11 cellular contexts compared by ENCODE assay signal in the genomic region with DNA sequence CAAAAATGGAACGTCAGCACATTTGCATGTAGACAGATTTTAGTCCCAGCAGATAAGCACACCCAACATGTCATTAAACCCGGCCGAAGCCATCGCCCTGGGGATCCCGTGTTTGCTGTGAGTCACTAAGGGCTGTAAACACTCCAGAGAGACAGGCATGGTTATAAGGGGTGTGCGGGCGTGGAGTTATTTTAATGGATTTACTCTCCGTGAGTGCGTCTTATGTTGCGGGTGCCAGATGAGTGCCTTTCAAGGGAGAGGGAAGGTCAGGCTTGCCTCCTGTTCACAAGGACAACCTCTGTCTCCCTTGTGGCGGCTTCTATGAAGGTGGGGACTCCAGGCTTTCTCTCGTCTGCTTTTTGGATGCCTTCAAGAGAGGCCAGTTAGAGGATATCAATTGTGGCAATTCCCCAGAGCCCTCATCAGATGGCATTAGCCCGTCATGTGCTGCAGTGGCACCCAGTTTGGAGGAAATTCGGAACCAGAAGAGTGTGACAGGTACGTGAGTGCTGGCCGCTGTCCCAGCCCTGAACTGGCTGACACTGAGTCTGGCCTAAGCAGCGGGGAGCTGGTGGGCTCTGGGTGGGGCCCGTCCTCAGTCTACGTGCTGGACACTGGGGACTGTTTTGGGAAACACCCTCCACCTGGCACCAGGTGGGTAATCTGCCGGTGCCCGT.
DNase-seq lines count a peak whose midpoint lies in the region; ATAC-seq and TF ChIP-seq lines count a peak whose summit lies in the region.
"Had no signal": no experiment of that assay in that cellular context is flagged by ENCODE, and none has a peak within 500 bp of the region (broad histone marks: within the 10 kb centered on the region; RNA-seq: fewer than 3 reads in every experiment).

No MANE protein-coding gene starts in this region.

- ATAC-seq in lung (ENCODE audit: insufficient read depth, low FRiP score) (peak; percentile 30), GM18858 (IDR thresholded peaks at IDR 0.05; ENCODE audit: unreplicated experiment) (no peak)
- ATAC-seq: HCT116 had no signal

- H3K36me3 Mint-ChIP-seq in activated naive CD4-positive, alpha-beta T cell treated with anti-CD3 and anti-CD28 coated beads for 36 hours (ENCODE audit: low read depth): no peaks in the 10 kb centered on the region

- peaks cover 0 to 2% of the 10 kb centered on the region in 2 donors for H3K36me3 ChIP-seq in lung (ENCODE audit: control insufficient read depth in 2 of 2, insufficient read depth in 2 of 2, low read length in 2 of 2)
- H3K36me3 ChIP-seq in SJCRH30: no peaks in the 10 kb centered on the region

- H3K9me3 Mint-ChIP-seq in activated naive CD4-positive, alpha-beta T cell treated with anti-CD3 and anti-CD28 coated beads for 36 hours: no peaks in the 10 kb centered on the region

- DNase-seq in AG04450 (ENCODE audit: low read depth, low spot score) (no peak), HuH-7 (ENCODE audit: low spot score) (peak; percentile 22), caudate nucleus (lab: John Stamatoyannopoulos, UW) (no peak), lung (ENCODE audit: low spot score) (no peak), SJCRH30 (no peak), GM20000 (ENCODE audit: low spot score) (no peak)
- no peak for DNase-seq in activated naive CD4-positive, alpha-beta T cell treated with anti-CD3 and anti-CD28 coated beads for 36 hours
- DNase-seq: activated CD4-positive, CD25-positive, alpha-beta regulatory T cell; MV-4-11 had no signal

- H3K4me3 ChIP-seq in AG04450 (ENCODE audit: low read depth, low read length): 0 out of 2 replicates have a peak overlapping the region, but pooled peaks have one; percentile 5
- no peak overlapping the region for H3K4me3 ChIP-seq in lung
- no peak overlapping the region for H3K4me3 ChIP-seq in SJCRH30

- no peak for TF ChIP-seq CTCF in AG04450 (IDR thresholded peaks at IDR 0.05; ENCODE audit: low read depth, low read length)
- TF ChIP-seq CTCF in lung (IDR thresholded peaks at IDR 0.05; ENCODE audit: control extremely low read depth, extremely low read depth): no peak
- TF ChIP-seq CTCF in GM20000 (IDR thresholded peaks at IDR 0.05; ENCODE audit: extremely low read depth, missing control alignments): no peak

- H3K27ac Mint-ChIP-seq in activated naive CD4-positive, alpha-beta T cell treated with anti-CD3 and anti-CD28 coated beads for 36 hours: no peak overlapping the region

- peaks cover 26% of the 10 kb centered on the region for H3K27me3 Mint-ChIP-seq in activated naive CD4-positive, alpha-beta T cell treated with anti-CD3 and anti-CD28 coated beads for 36 hours (ENCODE audit: low read depth)

- H3K9me3 ChIP-seq in AG04450 (ENCODE audit: control insufficient read depth, insufficient read depth, low read length) (no peaks in the 10 kb centered on the region), lung (ENCODE audit: control insufficient read depth in 2 of 2, insufficient read depth in 1 of 2, low read length in 1 of 2) (no peaks in the 10 kb centered on the region), SJCRH30 (replicated peaks) (no peaks in the 10 kb centered on the region)

- H3K4me1 Mint-ChIP-seq in activated naive CD4-positive, alpha-beta T cell treated with anti-CD3 and anti-CD28 coated beads for 36 hours (ENCODE audit: low read depth): peaks cover 2% of the 10 kb centered on the region

- WGBS in lung, 2 donors: 69 to 87% methylated on average over 21 of the region's 21 CpGs

- H3K27ac ChIP-seq in AG04450 (ENCODE audit: low read depth, low read length): peak overlapping the region; percentile 61
- H3K27ac ChIP-seq in caudate nucleus (ENCODE audit: low read depth, low read length): peak overlapping the region; percentile 24
- H3K27ac ChIP-seq in lung (ENCODE audit: low read depth in 1 of 2, low read length in 1 of 2): peak overlapping the region in 1 of 2 donors; percentile 15
- no peak overlapping the region for H3K27ac ChIP-seq in SJCRH30

- intact Hi-C loops in activated naive CD4-positive, alpha-beta T cell treated with anti-CD3 and anti-CD28 coated beads for 36 hours (cut with micrococcal nuclease): loop anchor here (5.0 kb wide), 2 partner anchors 38 to 98 kb away; no protein-coding TSS in a partner anchor

- POLR2A ChIA-PET in AG04450 (lab: Yijun Ruan, JAX): no interaction called here

- CTCF ChIA-PET in AG04450 (lab: Charles Lee): interaction anchor here (1.3 kb wide), 1 partner anchor 98 kb away, joined by 4 read pairs; no protein-coding TSS in a partner anchor
- CTCF ChIA-PET in activated naive CD4-positive, alpha-beta T cell treated with anti-CD3 and anti-CD28 coated beads for 36 hours (lab: Charles Lee): interaction anchor here (0.6 kb wide), 2 partner anchors 374 to 847 kb away, joined by 3 read pairs; no protein-coding TSS in a partner anchor

- H3K4me1 ChIP-seq in lung (ENCODE audit: control insufficient read depth in 2 of 2, insufficient read depth in 2 of 2, low read length in 2 of 2) (peaks cover 0 to 17% of the 10 kb centered on the region in 2 donors), SJCRH30 (peaks cover 5% of the 10 kb centered on the region; the same call in 1 of the 2 replicates)

- H3K27me3 ChIP-seq in AG04450 (ENCODE audit: control insufficient read depth, insufficient read depth, low read length) (no peaks in the 10 kb centered on the region), lung (ENCODE audit: control insufficient read depth, insufficient read depth) (no peaks in the 10 kb centered on the region), SJCRH30 (peaks cover 26% of the 10 kb centered on the region)

- no peak overlapping the region for H3K4me3 Mint-ChIP-seq in activated naive CD4-positive, alpha-beta T cell treated with anti-CD3 and anti-CD28 coated beads for 36 hours
